In the genomic region with DNA sequence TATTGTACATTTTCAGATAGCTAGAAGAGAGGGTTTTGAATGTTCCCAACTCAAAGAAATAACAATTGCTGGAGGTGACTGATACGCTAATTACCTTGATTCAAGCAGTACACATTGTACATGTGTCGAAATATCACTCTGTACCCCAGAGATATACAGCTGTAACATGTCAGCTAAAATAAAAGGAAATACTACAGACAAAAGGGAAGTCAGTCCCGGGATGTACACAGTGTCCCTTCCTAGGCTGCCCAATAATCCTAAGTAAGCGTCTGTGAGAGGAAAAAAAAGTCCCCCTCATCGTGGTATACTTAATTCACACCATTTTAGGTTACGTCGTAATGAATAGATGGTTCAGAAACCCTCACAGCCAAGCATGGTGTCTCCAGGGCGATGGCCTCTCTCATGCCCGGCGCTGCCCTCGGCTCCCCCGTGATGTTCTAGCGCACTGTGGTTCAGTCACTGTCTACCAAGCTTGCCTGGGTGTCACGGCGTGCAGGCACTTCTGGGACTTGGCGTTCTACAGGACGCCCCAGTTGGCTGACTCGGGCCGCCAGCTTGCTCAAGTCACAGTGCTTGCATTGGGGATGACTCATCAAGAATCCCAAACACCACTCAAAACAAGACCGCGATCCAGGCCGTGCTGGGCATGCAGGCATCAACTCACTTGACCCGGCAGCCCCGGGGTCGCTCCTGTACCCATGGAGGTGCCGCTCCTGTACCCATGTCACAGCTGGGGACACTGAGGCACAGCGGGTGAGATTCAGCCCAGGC, we compare ENCODE assay signal across 9 cellular contexts. TPM values are rescaled to one million over a fixed set of nuclear protein-coding genes. Genes with fewer than 3 reads are reported as not detected.
A peak's percentile ranks its signal among the peaks of the same experiment; 100 is the strongest.
DNase-seq lines count a peak whose midpoint lies in the region; ATAC-seq, FAIRE-seq and TF ChIP-seq lines count a peak whose summit lies in the region.
"Had no signal": no experiment of that assay in that cellular context is flagged by ENCODE, and none has a peak within 500 bp of the region (broad histone marks: within the 10 kb centered on the region; RNA-seq: fewer than 3 reads in every experiment).

No MANE protein-coding gene starts in this region.

- no peaks in the 10 kb centered on the region for H3K36me3 ChIP-seq in prostate gland

- TF ChIP-seq POLR2A in prostate gland (IDR thresholded peaks at IDR 0.05): no peak

- no peak for ATAC-seq in GM19452 (IDR thresholded peaks at IDR 0.05; ENCODE audit: unreplicated experiment)

- peak; percentile 77 for FAIRE-seq in RCC 7860 (lab: Jason Lieb, UNC)

- DNase-seq in DMS53 treated with DMSO at 0.1 percent for 48 hours (lab: John Stamatoyannopoulos, UW; ENCODE audit: unreplicated experiment) (peak; percentile 78), RCC 7860 (ENCODE audit: low spot score) (peak; percentile 84), fibroblast of peridontal ligament (ENCODE audit: extremely low read depth) (peak; percentile 61), prostate gland (ENCODE audit: low spot score) (peak; percentile 23), COR-L47 (lab: John Stamatoyannopoulos, UW) (no peak), NCI-H69 (lab: John Stamatoyannopoulos, UW) (no peak), NCI-H2196 treated with DMSO at 0.1 percent for 48 hours (lab: John Stamatoyannopoulos, UW; ENCODE audit: unreplicated experiment) (no peak)
- DNase-seq: effector CD4-positive, alpha-beta T cell had no signal

- H3K27ac ChIP-seq in prostate gland: peak overlapping the region; percentile 64 to 66

- WGBS in prostate gland: 71% methylated on average over 27 of the region's 27 CpGs

- no peaks in the 10 kb centered on the region for H3K27me3 ChIP-seq in prostate gland (replicated peaks; ENCODE audit: insufficient read depth)

- peaks cover 16% of the 10 kb centered on the region for H3K4me1 ChIP-seq in prostate gland (replicated peaks)

- no peaks in the 10 kb centered on the region for H3K9me3 ChIP-seq in prostate gland

- H3K4me3 ChIP-seq in prostate gland: no peak overlapping the region

- intact Hi-C loops in prostate gland (cut with DNase I): loop anchor here (5.0 kb wide), 1 partner anchor 37 kb away; no protein-coding TSS in a partner anchor

- no peak for TF ChIP-seq CTCF in prostate gland (IDR thresholded peaks at IDR 0.05)

RNA-seq across cellular contexts. Expression of a gene that starts 27.6 kb away (rescaled TPM):
- total RNA-seq in prostate gland: 10 to 100 TPM; 11.8 to 19.7 TPM

RNA-seq across cellular contexts. Expression of a gene that starts 28.3 kb away (rescaled TPM):
- total RNA-seq in prostate gland: 10 to 100 TPM; 29.1 to 41.9 TPM

RNA-seq across cellular contexts. Expression of a gene that starts 37.4 kb away (rescaled TPM):
- 100 to 1,000 TPM; 167 to 217 TPM for total RNA-seq in prostate gland

Comparison
In these comparisons a context has a peak if more than half of its experiments do, and no peak if none do; other contexts are left out.
1. DNase-seq: peak in DMS53 treated with DMSO at 0.1 percent for 48 hours (single experiment), RCC 7860 (single experiment), fibroblast of peridontal ligament (single experiment) and prostate gland (single experiment); none in COR-L47 (single experiment), NCI-H69 (single experiment) and NCI-H2196 treated with DMSO at 0.1 percent for 48 hours (single experiment).